ENCODE assay signal across 2 cellular contexts in the genomic region with DNA sequence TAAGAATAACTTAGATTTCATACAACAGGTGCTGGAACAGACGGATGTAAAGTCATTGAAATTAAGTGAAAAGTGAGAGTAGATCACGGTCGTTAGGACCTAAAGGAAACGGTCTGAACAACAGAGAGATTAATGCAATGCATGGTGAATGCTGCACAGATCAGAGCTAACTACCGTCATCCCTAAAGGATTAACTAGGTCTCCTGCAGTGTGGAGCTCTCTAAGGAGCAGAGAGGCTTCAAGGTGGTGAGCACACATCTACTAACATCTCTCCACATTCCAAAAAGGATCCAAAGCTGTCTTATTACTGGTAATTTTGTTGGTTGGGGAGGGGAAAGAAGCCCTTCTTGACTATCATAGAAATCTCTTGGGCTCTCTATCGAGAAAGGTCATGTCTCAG.
TF ChIP-seq lines count a peak whose summit lies in the region.

No MANE protein-coding gene starts in this region.

TF ChIP-seq in GM23338, 12 proteins besides CTCF, POLR2A, EP300 and RAD21:
- TF ChIP-seq NANOG (IDR thresholded peaks at IDR 0.05; ENCODE audit: borderline replicate concordance) (no peak), ZNF462 (CRISPR knock-in tag; IDR thresholded peaks at IDR 0.05) (peak; percentile 59; the same call in 1 of the 2 replicates)
TF ChIP-seq in GM23338: peak in this region for 1.

TF ChIP-seq in SK-N-SH, 30 proteins besides CTCF, POLR2A, EP300 and RAD21:
- no peak for TF ChIP-seq POLR2AphosphoS5 (IDR thresholded peaks at IDR 0.05; ENCODE audit: low read depth, low read length)
- TF ChIP-seq TEAD4 (IDR thresholded peaks at IDR 0.05; ENCODE audit: borderline replicate concordance, insufficient read depth) = no peak
- TF ChIP-seq CHD2 (IDR thresholded peaks at IDR 0.05; ENCODE audit: low read length, partially characterized antibody) = no peak
- TF ChIP-seq USF1 (IDR thresholded peaks at IDR 0.05; ENCODE audit: borderline replicate concordance, low read depth) = no peak
- TF ChIP-seq FOXM1 (IDR thresholded peaks at IDR 0.05; ENCODE audit: low read depth) = no peak
- no peak for TF ChIP-seq FOSL2 (IDR thresholded peaks at IDR 0.05; ENCODE audit: borderline replicate concordance, low read depth)
- TF ChIP-seq PBX3 (IDR thresholded peaks at IDR 0.05) = no peak
- TF ChIP-seq RFX5 (IDR thresholded peaks at IDR 0.05; ENCODE audit: low read length) = no peak
